In the genomic region with DNA sequence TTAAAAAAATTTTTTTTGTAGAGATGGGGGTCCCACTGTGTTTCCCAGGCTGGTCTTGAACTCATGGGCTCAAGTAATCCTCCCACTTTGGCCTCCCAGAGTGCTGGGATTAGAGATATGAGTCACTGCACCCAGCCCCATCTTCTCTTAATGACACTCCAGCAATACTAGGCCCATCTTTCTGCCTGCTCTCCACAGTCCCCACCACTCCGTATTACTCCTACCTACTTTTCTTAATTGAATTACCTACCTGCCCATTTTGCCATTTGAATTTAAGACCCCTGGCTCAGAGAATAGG, we compare ENCODE assay signal across 15 cellular contexts. TPM values are rescaled to one million over a fixed set of nuclear protein-coding genes. Genes with fewer than 3 reads are reported as not detected.
DNase-seq lines count a peak whose midpoint lies in the region; ATAC-seq and TF ChIP-seq lines count a peak whose summit lies in the region.
"Had no signal": no experiment of that assay in that cellular context is flagged by ENCODE, and none has a peak within 500 bp of the region (broad histone marks: within the 10 kb centered on the region; RNA-seq: fewer than 3 reads in every experiment).

No MANE protein-coding gene starts in this region.

- H3K4me1 Mint-ChIP-seq in CD4-positive, CD25-positive, alpha-beta regulatory T cell = peaks cover 34 to 63% (median 47%) of the 10 kb centered on the region in 4 donors
- H3K4me1 Mint-ChIP-seq in activated naive CD8-positive, alpha-beta T cell treated with anti-CD3 and anti-CD28 coated beads, Interleukin-2, amount 10 ng/mL, durations not matched to agents 7 days and 5 days = peaks cover 41% of the 10 kb centered on the region
- peaks cover 17% of the 10 kb centered on the region for H3K4me1 Mint-ChIP-seq in progenitor cell of endocrine pancreas (ENCODE audit: low read depth)

- peak overlapping the region; percentile 98 for H3K27ac ChIP-seq in CD4-positive, CD25-positive, alpha-beta regulatory T cell (ENCODE audit: insufficient read depth, low read length, poor library complexity, severe bottlenecking)
- H3K27ac ChIP-seq in KOPT-K1 (ENCODE audit: low read depth, low read length, poor library complexity, severe bottlenecking) (peak overlapping the region; percentile 92), neutrophil (peak overlapping the region; percentile 98)

- H3K9me3 ChIP-seq in CD4-positive, CD25-positive, alpha-beta regulatory T cell (ENCODE audit: control insufficient read depth in 2 of 2, low read length in 2 of 2) = no peaks in the 10 kb centered on the region
- no peaks in the 10 kb centered on the region for H3K9me3 ChIP-seq in KOPT-K1 (ENCODE audit: insufficient read depth, low read length, poor library complexity, severe bottlenecking)
- H3K9me3 ChIP-seq in neutrophil = no peaks in the 10 kb centered on the region
- no peaks in the 10 kb centered on the region for H3K9me3 ChIP-seq in MG63
- H3K9me3 ChIP-seq: BE2C had no signal

- peak overlapping the region in 3 of 4 donors; percentile 92 to 94 (median 92) for H3K4me3 Mint-ChIP-seq in CD4-positive, CD25-positive, alpha-beta regulatory T cell
- peak overlapping the region; percentile 87 for H3K4me3 Mint-ChIP-seq in activated naive CD8-positive, alpha-beta T cell treated with anti-CD3 and anti-CD28 coated beads, Interleukin-2, amount 10 ng/mL, durations not matched to agents 7 days and 5 days
- H3K4me3 Mint-ChIP-seq in progenitor cell of endocrine pancreas (ENCODE audit: low read depth) = no peak overlapping the region

- no peaks in the 10 kb centered on the region for H3K36me3 Mint-ChIP-seq in CD4-positive, CD25-positive, alpha-beta regulatory T cell
- peaks cover 8% of the 10 kb centered on the region for H3K36me3 Mint-ChIP-seq in activated naive CD8-positive, alpha-beta T cell treated with anti-CD3 and anti-CD28 coated beads, Interleukin-2, amount 10 ng/mL, durations not matched to agents 7 days and 5 days
- no peaks in the 10 kb centered on the region for H3K36me3 Mint-ChIP-seq in progenitor cell of endocrine pancreas (ENCODE audit: insufficient read depth)

- POLR2A ChIA-PET in activated naive CD8-positive, alpha-beta T cell treated with anti-CD3 and anti-CD28 coated beads, Interleukin-2, amount 10 ng/mL, durations not matched to agents 7 days and 5 days (lab: Charles Lee) = interaction anchor here (1.0 to 8.9 kb wide), 8 partner anchors 8 to 220 kb away, joined by 3 to 254 read pairs (median 31); partner anchors contain the start of gene RHOG

- no peak for DNase-seq in CD4-positive, CD25-positive, alpha-beta regulatory T cell
- DNase-seq in activated naive CD8-positive, alpha-beta T cell treated with anti-CD3 and anti-CD28 coated beads, Interleukin-2, amount 10 ng/mL, durations not matched to agents 7 days and 5 days = no peak
- no peak for DNase-seq in progenitor cell of endocrine pancreas (ENCODE audit: low spot score, unreplicated experiment)
- no peak for DNase-seq in MG63
- DNase-seq: activated CD8-positive, alpha-beta memory T cell treated with anti-CD3 and anti-CD28 coated beads, Interleukin-2, amount 50 U/mL, for 4 hours; BE2C; mesenchymal stem cell; NCI-H2029 treated with DMSO at 0.1 percent for 48 hours; NCI-H748 treated with DMSO at 0.1 percent for 48 hours; Right ventricle myocardium superior; stimulated activated CD8-positive, alpha-beta memory T cell treated with anti-CD3 and anti-CD28 coated beads, Interleukin-4, amount 100 ng/mL, for 48 hours had no signal

- H3K4me3 ChIP-seq in CD4-positive, CD25-positive, alpha-beta regulatory T cell (ENCODE audit: low read depth, low read length) = peak overlapping the region; percentile 73
- H3K4me3 ChIP-seq in neutrophil (ENCODE audit: low read depth in 1 of 2, low read length in 1 of 2) = no peak overlapping the region
- H3K4me3 ChIP-seq in MG63 = no peak overlapping the region

- H3K36me3 ChIP-seq in CD4-positive, CD25-positive, alpha-beta regulatory T cell (ENCODE audit: control insufficient read depth, insufficient read depth, low read length) = no peaks in the 10 kb centered on the region
- H3K36me3 ChIP-seq in KOPT-K1 (ENCODE audit: insufficient read depth, low read length) (no peaks in the 10 kb centered on the region), neutrophil (no peaks in the 10 kb centered on the region), MG63 (no peaks in the 10 kb centered on the region)
- H3K36me3 ChIP-seq: BE2C had no signal

- no peaks in the 10 kb centered on the region for H3K27me3 Mint-ChIP-seq in CD4-positive, CD25-positive, alpha-beta regulatory T cell
- H3K27me3 Mint-ChIP-seq in activated naive CD8-positive, alpha-beta T cell treated with anti-CD3 and anti-CD28 coated beads, Interleukin-2, amount 10 ng/mL, durations not matched to agents 7 days and 5 days = no peaks in the 10 kb centered on the region
- no peaks in the 10 kb centered on the region for H3K27me3 Mint-ChIP-seq in progenitor cell of endocrine pancreas

- no peak for ATAC-seq in CD4-positive, CD25-positive, alpha-beta regulatory T cell (ENCODE audit: low read depth in 2 of 2)
- ATAC-seq in activated naive CD8-positive, alpha-beta T cell treated with anti-CD3 and anti-CD28 coated beads, Interleukin-2, amount 10 ng/mL, durations not matched to agents 7 days and 5 days (ENCODE audit: low read depth) = no peak
- ATAC-seq in HG02981 (IDR thresholded peaks at IDR 0.05; ENCODE audit: unreplicated experiment) (no peak), HG03565 (IDR thresholded peaks at IDR 0.05; ENCODE audit: unreplicated experiment) (no peak)

- peak overlapping the region; percentile 99 to 100 (median 100) for H3K27ac Mint-ChIP-seq in CD4-positive, CD25-positive, alpha-beta regulatory T cell
- peak overlapping the region; percentile 99 for H3K27ac Mint-ChIP-seq in activated naive CD8-positive, alpha-beta T cell treated with anti-CD3 and anti-CD28 coated beads, Interleukin-2, amount 10 ng/mL, durations not matched to agents 7 days and 5 days
- H3K27ac Mint-ChIP-seq in progenitor cell of endocrine pancreas = no peak overlapping the region

- no peaks in the 10 kb centered on the region for H3K27me3 ChIP-seq in CD4-positive, CD25-positive, alpha-beta regulatory T cell (ENCODE audit: control insufficient read depth, insufficient read depth, low read length)
- H3K27me3 ChIP-seq in neutrophil (no peaks in the 10 kb centered on the region), MG63 (no peaks in the 10 kb centered on the region)
- H3K27me3 ChIP-seq: BE2C had no signal

- TF ChIP-seq CTCF in neutrophil (IDR thresholded peaks at IDR 0.05) = no peak
- no peak for TF ChIP-seq CTCF in progenitor cell of endocrine pancreas (IDR thresholded peaks at IDR 0.05; ENCODE audit: unreplicated experiment)

- peaks cover 0 to 1% (median 0%) of the 10 kb centered on the region in 7 donors for H3K9me3 Mint-ChIP-seq in CD4-positive, CD25-positive, alpha-beta regulatory T cell
- no peaks in the 10 kb centered on the region for H3K9me3 Mint-ChIP-seq in activated naive CD8-positive, alpha-beta T cell treated with anti-CD3 and anti-CD28 coated beads, Interleukin-2, amount 10 ng/mL, durations not matched to agents 7 days and 5 days
- no peaks in the 10 kb centered on the region for H3K9me3 Mint-ChIP-seq in progenitor cell of endocrine pancreas (ENCODE audit: low read depth)

- H3K4me1 ChIP-seq in CD4-positive, CD25-positive, alpha-beta regulatory T cell (ENCODE audit: control insufficient read depth, insufficient read depth, low read length, poor library complexity, severe bottlenecking) = peaks cover 55% of the 10 kb centered on the region
- peaks cover 38 to 42% of the 10 kb centered on the region in 2 experiments for H3K4me1 ChIP-seq in neutrophil (ENCODE audit: control insufficient read depth in 1 of 2, insufficient read depth in 1 of 2, low read depth in 1 of 2, low read length in 1 of 2)
- H3K4me1 ChIP-seq: BE2C had no signal

RNA-seq across cellular contexts. Expression of gene STIM1, which starts 2.0 kb away (rescaled TPM):
- total RNA-seq in CD4-positive, CD25-positive, alpha-beta regulatory T cell = 134 TPM
- polyA plus RNA-seq in CD4-positive, CD25-positive, alpha-beta regulatory T cell = 10 to 100 TPM; 25.7 to 30.6 (median 29.7) TPM
- 100 to 1,000 TPM in 1 of 2 experiments, 10 to 100 TPM in 1; 98.8 to 101 TPM for total RNA-seq in activated naive CD8-positive, alpha-beta T cell treated with anti-CD3 and anti-CD28 coated beads, Interleukin-2, amount 10 ng/mL, durations not matched to agents 7 days and 5 days
- total RNA-seq in progenitor cell of endocrine pancreas = 27.2 and 32.7 TPM in 2 replicates
- 13.4 and 16.5 TPM in 2 replicates for total RNA-seq in MG63 (2014; rRNA removed; shearing (Covaris generic); ENCODE audit: low replicate concordance)

RNA-seq across cellular contexts. Expression of gene RHOG, which starts 12.7 kb away (rescaled TPM):
- 173 TPM for total RNA-seq in CD4-positive, CD25-positive, alpha-beta regulatory T cell
- 100 to 1,000 TPM; 222 to 276 (median 240) TPM for polyA plus RNA-seq in CD4-positive, CD25-positive, alpha-beta regulatory T cell
- total RNA-seq in activated naive CD8-positive, alpha-beta T cell treated with anti-CD3 and anti-CD28 coated beads, Interleukin-2, amount 10 ng/mL, durations not matched to agents 7 days and 5 days = 100 to 1,000 TPM; 154 to 159 TPM
- total RNA-seq in progenitor cell of endocrine pancreas = 21.4 and 25.0 TPM in 2 replicates
- 13.0 and 23.7 TPM in 2 replicates for total RNA-seq in MG63 (2014; rRNA removed; shearing (Covaris generic); ENCODE audit: low replicate concordance)

RNA-seq across cellular contexts. Expression of gene PGAP2, which starts 45.1 kb away (rescaled TPM):
- 11.6 TPM for total RNA-seq in CD4-positive, CD25-positive, alpha-beta regulatory T cell
- polyA plus RNA-seq in CD4-positive, CD25-positive, alpha-beta regulatory T cell = 10 to 100 TPM; 11.4 to 16.7 (median 14.0) TPM
- total RNA-seq in activated naive CD8-positive, alpha-beta T cell treated with anti-CD3 and anti-CD28 coated beads, Interleukin-2, amount 10 ng/mL, durations not matched to agents 7 days and 5 days = 10 to 100 TPM; 21.8 to 22.7 TPM
- 46.7 and 51.3 TPM in 2 replicates for total RNA-seq in progenitor cell of endocrine pancreas
- total RNA-seq in MG63 (2014; rRNA removed; shearing (Covaris generic); ENCODE audit: low replicate concordance) = 8.1 and 8.9 TPM in 2 replicates

RNA-seq across cellular contexts. Expression of gene NUP98, which starts 56.1 kb away (rescaled TPM):
- total RNA-seq in CD4-positive, CD25-positive, alpha-beta regulatory T cell = 131 TPM
- polyA plus RNA-seq in CD4-positive, CD25-positive, alpha-beta regulatory T cell = 10 to 100 TPM; 28.0 to 48.7 (median 44.6) TPM
- 10 to 100 TPM; 91.4 to 96.7 TPM for total RNA-seq in activated naive CD8-positive, alpha-beta T cell treated with anti-CD3 and anti-CD28 coated beads, Interleukin-2, amount 10 ng/mL, durations not matched to agents 7 days and 5 days
- total RNA-seq in progenitor cell of endocrine pancreas = 80.3 and 83.4 TPM in 2 replicates
- 99.7 and 106 TPM in 2 replicates for total RNA-seq in MG63 (2014; rRNA removed; shearing (Covaris generic); ENCODE audit: low replicate concordance)
